In genomic region chr22:33493476-33494205, GRCh38 we compare ENCODE assay signal across 1 cellular context.
A peak's percentile ranks its signal among the peaks of the same experiment; 100 is the strongest.
TF ChIP-seq lines count a peak whose summit lies in the region.

No MANE protein-coding gene starts in this region.

TF ChIP-seq in HepG2, 621 proteins besides CTCF, POLR2A, EP300 and RAD21 (continued from another document):
- peak; percentile 63; the same call in 1 of the 2 replicates for TF ChIP-seq HOMEZ (CRISPR knock-in tag; IDR thresholded peaks at IDR 0.05; ENCODE audit: low read depth)
- no peak for TF ChIP-seq ZNF670 (CRISPR knock-in tag; IDR thresholded peaks at IDR 0.05; ENCODE audit: borderline replicate concordance)
- TF ChIP-seq CEBPB (IDR thresholded peaks at IDR 0.05; ENCODE audit: borderline replicate concordance, low read depth, low read length) = peak; percentile 20; the same call in 1 of the 2 replicates
- TF ChIP-seq GTF2F1 (IDR thresholded peaks at IDR 0.05; ENCODE audit: low read length) = no peak
- 0 out of 2 replicates have a peak, but pooled peaks have one; percentile 8 for TF ChIP-seq FOXA3 (CRISPR knock-in tag; IDR thresholded peaks at IDR 0.05)
- no peak for TF ChIP-seq SATB2 (CRISPR knock-in tag; IDR thresholded peaks at IDR 0.05)
- no peak for TF ChIP-seq FOSL1 (CRISPR knock-in tag; IDR thresholded peaks at IDR 0.05; ENCODE audit: borderline replicate concordance)
